Comparison of ENCODE assay signal across 1 cellular context in genomic region chr12:12032260-12032761, GRCh38.
TF ChIP-seq lines count a peak whose summit lies in the region.

No MANE protein-coding gene starts in this region.

TF ChIP-seq in HepG2, 621 proteins besides CTCF, POLR2A, EP300 and RAD21 (continued from another document):
- no peak for TF ChIP-seq ZGPAT (CRISPR knock-in tag; IDR thresholded peaks at IDR 0.05)
- no peak for TF ChIP-seq ZNF292 (CRISPR knock-in tag; IDR thresholded peaks at IDR 0.05; ENCODE audit: borderline replicate concordance, low read depth)
- no peak for TF ChIP-seq MXD3 (CRISPR knock-in tag; IDR thresholded peaks at IDR 0.05)
- no peak for TF ChIP-seq ZNF740 (CRISPR knock-in tag; IDR thresholded peaks at IDR 0.05)
- no peak for TF ChIP-seq TCF12 (IDR thresholded peaks at IDR 0.05)
- no peak for TF ChIP-seq TCF12 (CRISPR knock-in tag; IDR thresholded peaks at IDR 0.05)
- no peak for TF ChIP-seq DBP (CRISPR knock-in tag; IDR thresholded peaks at IDR 0.05; ENCODE audit: not compliant biosample characterization)
- no peak for TF ChIP-seq FOXJ3 (CRISPR knock-in tag; IDR thresholded peaks at IDR 0.05; ENCODE audit: borderline replicate concordance)
- TF ChIP-seq KMT2A (CRISPR knock-in tag; IDR thresholded peaks at IDR 0.05) = no peak
